In the genomic region with DNA sequence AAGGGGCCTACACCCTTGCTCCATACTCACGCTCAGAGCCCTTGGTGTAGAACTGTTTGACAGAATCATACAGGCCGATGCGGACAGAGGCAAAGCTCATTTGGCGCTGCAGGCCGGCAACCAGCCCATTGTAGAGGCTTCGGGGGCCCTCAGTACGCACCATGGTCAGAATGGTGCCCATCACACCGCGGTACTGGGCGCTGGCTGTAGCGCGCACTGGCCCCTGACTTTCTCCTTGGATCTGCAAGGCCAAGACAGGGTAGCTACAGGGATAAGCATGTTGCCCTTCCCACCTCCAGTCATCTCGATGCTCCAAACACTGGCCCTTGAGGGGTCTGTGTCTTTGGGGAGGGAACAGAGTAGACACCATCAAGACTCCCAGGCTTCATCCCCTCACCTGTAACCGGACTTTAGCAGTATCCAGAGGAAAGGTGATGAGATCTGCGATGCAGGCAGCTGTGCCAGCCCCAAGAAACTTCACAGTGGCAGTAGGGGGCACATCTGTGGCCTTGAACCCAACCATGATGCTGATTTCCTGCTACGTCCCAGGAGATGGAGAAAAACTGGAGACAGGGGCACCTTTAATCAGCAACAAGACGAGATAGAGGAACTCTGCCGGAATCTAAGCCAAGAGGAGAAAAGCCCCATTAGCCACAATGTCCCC, we compare ENCODE assay signal across 17 cellular contexts. TPM values are rescaled to one million over a fixed set of nuclear protein-coding genes. Genes with fewer than 3 reads are reported as not detected.
DNase-seq lines count a peak whose midpoint lies in the region; ATAC-seq and TF ChIP-seq lines count a peak whose summit lies in the region.
"Had no signal": no experiment of that assay in that cellular context is flagged by ENCODE, and none has a peak within 500 bp of the region (broad histone marks: within the 10 kb centered on the region; RNA-seq: fewer than 3 reads in every experiment).

No MANE protein-coding gene starts in this region.

- H3K4me3 ChIP-seq in Loucy (ENCODE audit: low read length, poor library complexity, severe bottlenecking): peak overlapping the region; percentile 97
- no peak overlapping the region for H3K4me3 ChIP-seq in endodermal cell (ENCODE audit: low read length)
- H3K4me3 ChIP-seq: cardiac muscle cell, left ventricle myocardium inferior, vagina had no signal

- H3K36me3 ChIP-seq in Loucy (ENCODE audit: insufficient read depth, low read length): peaks cover 47% of the 10 kb centered on the region; the same call in 1 of the 2 replicates
- H3K36me3 ChIP-seq in endodermal cell (ENCODE audit: control insufficient read depth, insufficient read depth, low read length): peaks cover 68% of the 10 kb centered on the region
- H3K36me3 ChIP-seq: vagina had no signal

- H3K9ac ChIP-seq in Loucy (ENCODE audit: low read depth, low read length, poor library complexity, severe bottlenecking) (peak overlapping the region; percentile 99), endodermal cell (ENCODE audit: extremely low read depth, low read length, poor library complexity, severe bottlenecking) (no peak overlapping the region)

- no peaks in the 10 kb centered on the region for H3K9me2 ChIP-seq in Loucy (replicated peaks; ENCODE audit: low read depth, low read length)

- no peak for ATAC-seq in activated naive CD8-positive, alpha-beta T cell treated with anti-CD3 and anti-CD28 coated beads, Interleukin-2, amount 50 U/mL, for 24 hours
- ATAC-seq: HepG2 had no signal

- H4K20me1 ChIP-seq in Loucy (ENCODE audit: insufficient read depth, low read length, poor library complexity, severe bottlenecking): peaks cover 71% of the 10 kb centered on the region

- H3K27me3 ChIP-seq in Loucy (ENCODE audit: insufficient read depth, low read length, poor library complexity, severe bottlenecking) (peaks cover 7% of the 10 kb centered on the region), endodermal cell (ENCODE audit: control insufficient read depth, insufficient read depth, low read length, poor library complexity, severe bottlenecking) (no peaks in the 10 kb centered on the region)
- H3K27me3 ChIP-seq: cardiac muscle cell, vagina had no signal

- 94 to 95% methylated on average over 7 to 18 of the region's 18 CpGs for WGBS in endodermal cell (ENCODE audit: insufficient coverage in 1 of 2, insufficient read length in 1 of 2), 2 experiments

- H3K27ac Mint-ChIP-seq in activated CD4-positive, alpha-beta T cell treated with anti-CD3 and anti-CD28 coated beads, Interleukin-2, amount 10 ng/mL, durations not matched to agents 24 days and 14 days: peak overlapping the region; percentile 90
- H3K27ac Mint-ChIP-seq in activated naive CD8-positive, alpha-beta T cell treated with anti-CD3 and anti-CD28 coated beads, Interleukin-2, amount 50 U/mL, for 24 hours: peak overlapping the region; percentile 97
- H3K27ac Mint-ChIP-seq in neural crest cell (ENCODE audit: unreplicated experiment) (no peak overlapping the region), endodermal cell (no peak overlapping the region)

- DNase-seq in activated CD4-positive, alpha-beta T cell treated with anti-CD3 and anti-CD28 coated beads, Interleukin-2, amount 10 ng/mL, durations not matched to agents 24 days and 14 days: no peak
- DNase-seq in activated CD4-positive, alpha-beta T cell treated with anti-CD3 and anti-CD28 coated beads, Interleukin-2, amount 50 U/mL, for 1 hour: no peak
- DNase-seq in activated naive CD8-positive, alpha-beta T cell treated with anti-CD3 and anti-CD28 coated beads, Interleukin-2, amount 50 U/mL, for 24 hours: no peak
- DNase-seq in neural crest cell (ENCODE audit: low read depth, low spot score) (no peak), C1 segment of cervical spinal cord (lab: John Stamatoyannopoulos, UW) (no peak), endodermal cell (no peak)
- DNase-seq in stimulated activated CD4-positive, alpha-beta T cell treated with anti-CD3 and anti-CD28 coated beads, Interleukin-1b, Interleukin-23, amount 100 ng/mL, for 48 hours: no peak
- DNase-seq: left ventricle myocardium inferior; NCI-H2029; NCI-H446 treated with DMSO at 0.1 percent for 48 hours; stimulated activated CD4-positive, alpha-beta T cell treated with anti-CD3 and anti-CD28 coated beads, Interleukin-15, amount 100 ng/mL, for 24 hours had no signal

- H3F3A ChIP-seq in Loucy (ENCODE audit: low read depth): peaks cover 16% of the 10 kb centered on the region

- no peaks in the 10 kb centered on the region for H3K9me3 Mint-ChIP-seq in activated CD4-positive, alpha-beta T cell treated with anti-CD3 and anti-CD28 coated beads, Interleukin-2, amount 10 ng/mL, durations not matched to agents 24 days and 14 days
- H3K9me3 Mint-ChIP-seq in activated naive CD8-positive, alpha-beta T cell treated with anti-CD3 and anti-CD28 coated beads, Interleukin-2, amount 50 U/mL, for 24 hours: no peaks in the 10 kb centered on the region
- H3K9me3 Mint-ChIP-seq in neural crest cell (no peaks in the 10 kb centered on the region), endodermal cell (no peaks in the 10 kb centered on the region)
- H3K9me3 Mint-ChIP-seq: nephron had no signal

- no peak for TF ChIP-seq CTCF in Loucy (conservative IDR thresholded peaks at IDR 0.05; ENCODE audit: low read length)
- TF ChIP-seq CTCF in neural crest cell (conservative IDR thresholded peaks at IDR 0.05): no peak
- TF ChIP-seq CTCF in endodermal cell (conservative IDR thresholded peaks at IDR 0.05): no peak

- intact Hi-C loops in activated CD4-positive, alpha-beta T cell treated with anti-CD3 and anti-CD28 coated beads, Interleukin-2, amount 10 ng/mL, durations not matched to agents 24 days and 14 days (cut with micrococcal nuclease): no loop called here

- H3K27me3 Mint-ChIP-seq in activated CD4-positive, alpha-beta T cell treated with anti-CD3 and anti-CD28 coated beads, Interleukin-2, amount 10 ng/mL, durations not matched to agents 24 days and 14 days: no peaks in the 10 kb centered on the region
- no peaks in the 10 kb centered on the region for H3K27me3 Mint-ChIP-seq in activated naive CD8-positive, alpha-beta T cell treated with anti-CD3 and anti-CD28 coated beads, Interleukin-2, amount 50 U/mL, for 24 hours
- H3K27me3 Mint-ChIP-seq in neural crest cell (ENCODE audit: low read depth) (no peaks in the 10 kb centered on the region), endodermal cell (ENCODE audit: insufficient read depth) (no peaks in the 10 kb centered on the region)

- H3K4me3 Mint-ChIP-seq in activated CD4-positive, alpha-beta T cell treated with anti-CD3 and anti-CD28 coated beads, Interleukin-2, amount 10 ng/mL, durations not matched to agents 24 days and 14 days: peak overlapping the region; percentile 95
- H3K4me3 Mint-ChIP-seq in activated naive CD8-positive, alpha-beta T cell treated with anti-CD3 and anti-CD28 coated beads, Interleukin-2, amount 50 U/mL, for 24 hours: peak overlapping the region; percentile 91
- H3K4me3 Mint-ChIP-seq in neural crest cell: peak overlapping the region; percentile 19
- no peak overlapping the region for H3K4me3 Mint-ChIP-seq in endodermal cell
- H3K4me3 Mint-ChIP-seq: nephron had no signal

- peaks cover 65% of the 10 kb centered on the region for H3K79me2 ChIP-seq in Loucy (ENCODE audit: insufficient read depth, low read length)

- H2AFZ ChIP-seq in Loucy (ENCODE audit: low read length): no peak overlapping the region

- H3K36me3 Mint-ChIP-seq in activated CD4-positive, alpha-beta T cell treated with anti-CD3 and anti-CD28 coated beads, Interleukin-2, amount 10 ng/mL, durations not matched to agents 24 days and 14 days (ENCODE audit: low read depth): peaks cover 89% of the 10 kb centered on the region
- peaks cover 89% of the 10 kb centered on the region for H3K36me3 Mint-ChIP-seq in activated naive CD8-positive, alpha-beta T cell treated with anti-CD3 and anti-CD28 coated beads, Interleukin-2, amount 50 U/mL, for 24 hours (ENCODE audit: low read depth)
- H3K36me3 Mint-ChIP-seq in neural crest cell (ENCODE audit: low read depth) (peaks cover 30% of the 10 kb centered on the region), endodermal cell (ENCODE audit: low read depth) (peaks cover 73% of the 10 kb centered on the region)

- no peak overlapping the region for H3K27ac ChIP-seq in endodermal cell (ENCODE audit: low read depth, low read length)
- H3K27ac ChIP-seq: cardiac muscle cell, left ventricle myocardium inferior, vagina had no signal

- no peaks in the 10 kb centered on the region for H3K9me3 ChIP-seq in Loucy (ENCODE audit: insufficient read depth, low read depth, low read length)
- no peaks in the 10 kb centered on the region for H3K9me3 ChIP-seq in endodermal cell (ENCODE audit: control insufficient read depth, low read length)
- H3K9me3 ChIP-seq: left ventricle myocardium inferior, vagina had no signal

- H3K4me1 ChIP-seq in Loucy (ENCODE audit: insufficient read depth, low read length, poor library complexity, severe bottlenecking) (peaks cover 53% of the 10 kb centered on the region), endodermal cell (ENCODE audit: control insufficient read depth, insufficient read depth, low read length) (peaks cover 10% of the 10 kb centered on the region)

- H3K4me1 Mint-ChIP-seq in activated CD4-positive, alpha-beta T cell treated with anti-CD3 and anti-CD28 coated beads, Interleukin-2, amount 10 ng/mL, durations not matched to agents 24 days and 14 days: peaks cover 73% of the 10 kb centered on the region
- H3K4me1 Mint-ChIP-seq in activated naive CD8-positive, alpha-beta T cell treated with anti-CD3 and anti-CD28 coated beads, Interleukin-2, amount 50 U/mL, for 24 hours: peaks cover 84% of the 10 kb centered on the region
- H3K4me1 Mint-ChIP-seq in neural crest cell (peaks cover 32% of the 10 kb centered on the region), endodermal cell (peaks cover 29% of the 10 kb centered on the region)

- H3K4me2 ChIP-seq in Loucy (ENCODE audit: low read depth, low read length, poor library complexity, severe bottlenecking): peak overlapping the region; percentile 92

RNA-seq across cellular contexts. Expression of a gene that starts 4.7 kb away (rescaled TPM):
- 447 and 452 TPM in 2 replicates for total RNA-seq in activated CD4-positive, alpha-beta T cell treated with anti-CD3 and anti-CD28 coated beads, Interleukin-2, amount 10 ng/mL, durations not matched to agents 24 days and 14 days
- 66.4 and 71.4 TPM in 2 replicates for total RNA-seq in neural crest cell
- 100 to 1,000 TPM; 140 to 202 TPM for total RNA-seq in endodermal cell
- 109 TPM for polyA plus RNA-seq in endodermal cell (2013, experiment 1 of 2)
- polyA plus RNA-seq in endodermal cell (2013, experiment 2 of 2): 103 TPM

RNA-seq across cellular contexts. Expression of a gene that starts 27.2 kb away (rescaled TPM):
- total RNA-seq in activated CD4-positive, alpha-beta T cell treated with anti-CD3 and anti-CD28 coated beads, Interleukin-2, amount 10 ng/mL, durations not matched to agents 24 days and 14 days: 0.26 and 1.0 TPM in 2 replicates
- total RNA-seq in neural crest cell (0.32 and 0.35 TPM in 2 replicates), endodermal cell (1 to 10 TPM in 1 of 2 donors, under 1 TPM in 1; 0.44 to 1.2 TPM)
- 0.43 TPM for polyA plus RNA-seq in endodermal cell (2013, experiment 1 of 2)
- 0.58 TPM for polyA plus RNA-seq in endodermal cell (2013, experiment 2 of 2)
- total RNA-seq: HepG2, left ventricle myocardium inferior, subcutaneous adipose tissue, vagina had no signal
- polyA plus RNA-seq: cardiac muscle cell had no signal

RNA-seq across cellular contexts. Expression of a gene that starts 30.9 kb away (rescaled TPM):
- total RNA-seq in activated CD4-positive, alpha-beta T cell treated with anti-CD3 and anti-CD28 coated beads, Interleukin-2, amount 10 ng/mL, durations not matched to agents 24 days and 14 days: 2.9 and 3.6 TPM in 2 replicates
- total RNA-seq in neural crest cell: 4.0 TPM in 2 replicates
- total RNA-seq in endodermal cell: 1 to 10 TPM; 1.9 to 3.5 TPM
- 0.61 TPM for polyA plus RNA-seq in endodermal cell (2013, experiment 1 of 2)
- 1.1 TPM for polyA plus RNA-seq in endodermal cell (2013, experiment 2 of 2)
- total RNA-seq: HepG2 had no signal

Comparison
In these comparisons a context has a peak if more than half of its experiments do, and no peak if none do; other contexts are left out.
1. H3K27ac Mint-ChIP-seq: peak in activated CD4-positive, alpha-beta T cell treated with anti-CD3 and anti-CD28 coated beads, Interleukin-2, amount 10 ng/mL, durations not matched to agents 24 days and 14 days (single experiment) and activated naive CD8-positive, alpha-beta T cell treated with anti-CD3 and anti-CD28 coated beads, Interleukin-2, amount 50 U/mL, for 24 hours (single experiment); none in neural crest cell (single experiment) and endodermal cell (single experiment).